20 cellular contexts compared by ENCODE assay signal in the genomic region with DNA sequence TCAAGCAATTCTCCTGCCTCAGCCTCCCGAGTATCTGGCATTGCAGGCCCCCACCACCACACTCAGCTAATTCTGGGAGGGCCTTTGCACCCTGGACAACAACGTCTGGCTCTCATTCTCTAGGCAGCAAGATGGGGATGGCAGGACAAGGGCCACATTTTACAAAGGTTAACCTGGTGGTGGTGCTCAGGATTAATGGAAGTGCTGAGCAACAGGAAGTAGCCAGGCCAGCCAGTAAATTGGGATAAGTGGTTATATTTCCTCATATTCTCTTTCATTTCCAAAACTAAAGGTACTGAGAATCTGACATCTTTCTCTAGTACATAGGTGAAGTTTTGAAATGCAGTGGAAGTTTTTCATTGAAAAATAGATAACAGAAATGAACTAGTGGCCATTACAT. TPM values are rescaled to one million over a fixed set of nuclear protein-coding genes. Genes with fewer than 3 reads are reported as not detected.
DNase-seq lines count a peak whose midpoint lies in the region; ATAC-seq and TF ChIP-seq lines count a peak whose summit lies in the region.
"Had no signal": no experiment of that assay in that cellular context is flagged by ENCODE, and none has a peak within 500 bp of the region (broad histone marks: within the 10 kb centered on the region; RNA-seq: fewer than 3 reads in every experiment).

No MANE protein-coding gene starts in this region.

- intact Hi-C loops in activated T-helper 1 cell treated with anti-CD3 and anti-CD28 coated beads, Interleukin-12 subunit alpha, Interleukin-12 subunit beta, Interleukin-2, Interleukin-4 antibody, amounts not matched to agents 30 ng/mL and 10 ng/mL and 1 ng/mL, durations not matched to agents 14 hours and 24 hours and 36 hours (cut with micrococcal nuclease), result no loop called here

- H3K4me3 ChIP-seq in RWPE2 (ENCODE audit: severe bottlenecking) (no peak overlapping the region), fibroblast of mammary gland (ENCODE audit: control insufficient read depth, low read depth, low read length) (no peak overlapping the region), skin epidermis (no peak overlapping the region)
- H3K4me3 ChIP-seq: BLaER1 treated with 17β-estradiol and CSF1 and Interleukin-3, amounts not matched to agents 10 nM and 100 nM; cardiac muscle cell had no signal

- H3K4me1 Mint-ChIP-seq in activated T-helper 1 cell treated with anti-CD3 and anti-CD28 coated beads, Interleukin-12 subunit alpha, Interleukin-12 subunit beta, Interleukin-2, Interleukin-4 antibody, amounts not matched to agents 30 ng/mL and 10 ng/mL and 1 ng/mL, durations not matched to agents 14 hours and 24 hours and 36 hours (ENCODE audit: low read depth), result peaks cover 8% of the 10 kb centered on the region
- H3K4me1 Mint-ChIP-seq in naive thymus-derived CD8-positive, alpha-beta T cell, result peaks cover 0 to 5% (median 1%) of the 10 kb centered on the region in 4 donors

- H3K36me3 ChIP-seq in RWPE2 (ENCODE audit: low read depth), result no peaks in the 10 kb centered on the region
- H3K36me3 ChIP-seq: cardiac muscle cell had no signal

- TF ChIP-seq CTCF in RWPE2 (IDR thresholded peaks at IDR 0.05; ENCODE audit: poor library complexity, severe bottlenecking), result no peak
- no peak for TF ChIP-seq CTCF in fibroblast of mammary gland (conservative IDR thresholded peaks at IDR 0.05; ENCODE audit: control insufficient read depth, insufficient read depth, low read depth, low read length)

- no peaks in the 10 kb centered on the region for H3K27me3 ChIP-seq in RWPE2 (ENCODE audit: insufficient read depth, poor library complexity, severe bottlenecking)
- H3K27me3 ChIP-seq: BLaER1 treated with 17β-estradiol and CSF1 and Interleukin-3, amounts not matched to agents 10 nM and 100 nM; cardiac muscle cell had no signal

- no peaks in the 10 kb centered on the region for H3K9me3 ChIP-seq in RWPE2 (ENCODE audit: severe bottlenecking)
- H3K9me3 ChIP-seq: BLaER1 treated with 17β-estradiol and CSF1 and Interleukin-3, amounts not matched to agents 10 nM and 100 nM had no signal

- DNase-seq in Daoy (ENCODE audit: low read depth), result peak; percentile 22
- no peak for DNase-seq in RWPE2 (ENCODE audit: low spot score)
- peak; percentile 21 for DNase-seq in fibroblast of mammary gland (ENCODE audit: low read depth)
- DNase-seq in medulla oblongata (ENCODE audit: extremely low spot score), result no peak
- no peak for DNase-seq in activated T-helper 1 cell treated with anti-CD3 and anti-CD28 coated beads, Interleukin-12 subunit alpha, Interleukin-12 subunit beta, Interleukin-2, Interleukin-4 antibody, amounts not matched to agents 30 ng/mL and 10 ng/mL and 1 ng/mL, durations not matched to agents 14 hours and 24 hours and 36 hours (ENCODE audit: low spot score)
- no peak for DNase-seq in RPMI8226
- no peak for DNase-seq in naive thymus-derived CD8-positive, alpha-beta T cell
- DNase-seq: activated CD4-positive, alpha-beta T cell treated with anti-CD3 and anti-CD28 coated beads, Interleukin-2, amount 50 U/mL, for 48 hours; activated effector memory CD4-positive, alpha-beta T cell treated with anti-CD3 and anti-CD28 coated beads, Interleukin-2, amount 50 U/mL, for 16 hours; DND-41; KBM-7; mesendoderm; NCI-H1436; NCI-H510A treated with DMSO at 0.1 percent for 48 hours; T-helper 9 cell had no signal

- H3K27ac Mint-ChIP-seq in activated T-helper 1 cell treated with anti-CD3 and anti-CD28 coated beads, Interleukin-12 subunit alpha, Interleukin-12 subunit beta, Interleukin-2, Interleukin-4 antibody, amounts not matched to agents 30 ng/mL and 10 ng/mL and 1 ng/mL, durations not matched to agents 14 hours and 24 hours and 36 hours, result no peak overlapping the region
- H3K27ac Mint-ChIP-seq in naive thymus-derived CD8-positive, alpha-beta T cell, result peak overlapping the region in 2 of 10 donors; percentile 35 to 47

- H3K27ac ChIP-seq in RWPE2 (ENCODE audit: poor library complexity, severe bottlenecking), result peak overlapping the region; percentile 86
- peak overlapping the region in 20 of 21 experiments; percentile 19 to 87 (median 74) for H3K27ac ChIP-seq in skin epidermis
- H3K27ac ChIP-seq: BLaER1 treated with 17β-estradiol and CSF1 and Interleukin-3, amounts not matched to agents 10 nM and 100 nM; cardiac muscle cell; parathyroid adenoma had no signal

- H3K4me1 ChIP-seq in RWPE2 (ENCODE audit: insufficient read depth, poor library complexity, severe bottlenecking), result peaks cover 21% of the 10 kb centered on the region
- H3K4me1 ChIP-seq: parathyroid adenoma had no signal

- no peak for ATAC-seq in RWPE2 (ENCODE audit: low read depth)
- no peak for ATAC-seq in naive thymus-derived CD8-positive, alpha-beta T cell

- POLR2A ChIA-PET in naive thymus-derived CD8-positive, alpha-beta T cell (lab: Charles Lee), result no interaction called here

- no peaks in the 10 kb centered on the region for H3K27me3 Mint-ChIP-seq in activated T-helper 1 cell treated with anti-CD3 and anti-CD28 coated beads, Interleukin-12 subunit alpha, Interleukin-12 subunit beta, Interleukin-2, Interleukin-4 antibody, amounts not matched to agents 30 ng/mL and 10 ng/mL and 1 ng/mL, durations not matched to agents 14 hours and 24 hours and 36 hours (ENCODE audit: insufficient read depth)
- H3K27me3 Mint-ChIP-seq in naive thymus-derived CD8-positive, alpha-beta T cell, result no peaks in the 10 kb centered on the region

- no peak overlapping the region for H3K4me3 Mint-ChIP-seq in activated T-helper 1 cell treated with anti-CD3 and anti-CD28 coated beads, Interleukin-12 subunit alpha, Interleukin-12 subunit beta, Interleukin-2, Interleukin-4 antibody, amounts not matched to agents 30 ng/mL and 10 ng/mL and 1 ng/mL, durations not matched to agents 14 hours and 24 hours and 36 hours
- no peak overlapping the region for H3K4me3 Mint-ChIP-seq in naive thymus-derived CD8-positive, alpha-beta T cell

- no peaks in the 10 kb centered on the region for H3K36me3 Mint-ChIP-seq in activated T-helper 1 cell treated with anti-CD3 and anti-CD28 coated beads, Interleukin-12 subunit alpha, Interleukin-12 subunit beta, Interleukin-2, Interleukin-4 antibody, amounts not matched to agents 30 ng/mL and 10 ng/mL and 1 ng/mL, durations not matched to agents 14 hours and 24 hours and 36 hours (ENCODE audit: low read depth)
- no peaks in the 10 kb centered on the region for H3K36me3 Mint-ChIP-seq in naive thymus-derived CD8-positive, alpha-beta T cell

- no peaks in the 10 kb centered on the region for H3K9me3 Mint-ChIP-seq in activated T-helper 1 cell treated with anti-CD3 and anti-CD28 coated beads, Interleukin-12 subunit alpha, Interleukin-12 subunit beta, Interleukin-2, Interleukin-4 antibody, amounts not matched to agents 30 ng/mL and 10 ng/mL and 1 ng/mL, durations not matched to agents 14 hours and 24 hours and 36 hours
- H3K9me3 Mint-ChIP-seq in naive thymus-derived CD8-positive, alpha-beta T cell, result no peaks in the 10 kb centered on the region

RNA-seq across cellular contexts. Expression of gene ASPN, which starts 24.7 kb away (rescaled TPM):
- not detected in 2 replicates for total RNA-seq in Daoy (2014; rRNA removed; shearing (Covaris generic))
- total RNA-seq in activated T-helper 1 cell treated with anti-CD3 and anti-CD28 coated beads, Interleukin-12 subunit alpha, Interleukin-12 subunit beta, Interleukin-2, Interleukin-4 antibody, amounts not matched to agents 30 ng/mL and 10 ng/mL and 1 ng/mL, durations not matched to agents 14 hours and 24 hours and 36 hours, result not detected in 2 replicates
- total RNA-seq in naive thymus-derived CD8-positive, alpha-beta T cell, result not detected
- not detected for polyA plus RNA-seq in naive thymus-derived CD8-positive, alpha-beta T cell
- total RNA-seq: cardiac muscle cell, endothelial cell of umbilical vein had no signal
- polyA plus RNA-seq: endothelial cell of umbilical vein had no signal

RNA-seq across cellular contexts. Expression of gene ECM2, which starts 28.8 kb away (rescaled TPM):
- total RNA-seq in Daoy (2014; rRNA removed; shearing (Covaris generic)), result 0.15 and 0.17 TPM in 2 replicates
- not detected in 2 replicates for total RNA-seq in activated T-helper 1 cell treated with anti-CD3 and anti-CD28 coated beads, Interleukin-12 subunit alpha, Interleukin-12 subunit beta, Interleukin-2, Interleukin-4 antibody, amounts not matched to agents 30 ng/mL and 10 ng/mL and 1 ng/mL, durations not matched to agents 14 hours and 24 hours and 36 hours
- not detected for total RNA-seq in naive thymus-derived CD8-positive, alpha-beta T cell
- polyA plus RNA-seq in naive thymus-derived CD8-positive, alpha-beta T cell, result not detected
- total RNA-seq: cardiac muscle cell, endothelial cell of umbilical vein had no signal
- polyA plus RNA-seq: cardiac muscle cell had no signal

Comparison
In these comparisons a context has a peak if more than half of its experiments do, and no peak if none do; other contexts are left out.
1. DNase-seq: peak in Daoy (single experiment) and fibroblast of mammary gland (single experiment); none in RWPE2 (single experiment), medulla oblongata (single experiment), activated T-helper 1 cell treated with anti-CD3 and anti-CD28 coated beads, Interleukin-12 subunit alpha, Interleukin-12 subunit beta, Interleukin-2, Interleukin-4 antibody, amounts not matched to agents 30 ng/mL and 10 ng/mL and 1 ng/mL, durations not matched to agents 14 hours and 24 hours and 36 hours (single experiment), RPMI8226 (single experiment) and naive thymus-derived CD8-positive, alpha-beta T cell (0 of 10).